In the genomic region with DNA sequence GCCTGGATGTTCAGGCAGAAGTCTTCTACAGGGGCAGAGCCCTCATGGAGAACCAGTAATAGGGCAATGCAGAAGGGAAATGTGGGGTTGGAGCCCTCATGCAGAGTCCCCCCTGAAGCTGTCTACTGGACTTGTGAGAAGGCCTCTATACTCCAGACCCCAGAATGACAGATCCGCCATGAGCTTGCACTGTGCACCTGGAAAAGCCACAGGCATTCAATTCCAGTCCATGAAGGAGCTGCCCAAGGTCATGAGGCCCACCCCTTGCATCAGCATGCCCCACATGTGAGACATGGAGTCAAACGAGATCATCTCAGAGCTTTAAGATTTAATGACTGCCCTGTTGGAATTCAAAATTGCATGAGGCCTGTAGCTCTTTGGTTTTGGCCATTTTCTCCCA, we compare ENCODE assay signal across 33 cellular contexts. TPM values are rescaled to one million over a fixed set of nuclear protein-coding genes. Genes with fewer than 3 reads are reported as not detected.
"Had no signal": no experiment of that assay in that cellular context is flagged by ENCODE, and none has a peak within 500 bp of the region (broad histone marks: within the 10 kb centered on the region; RNA-seq: fewer than 3 reads in every experiment).

No MANE protein-coding gene starts in this region.

- ATAC-seq: stimulated activated effector memory CD8-positive, alpha-beta T cell treated with anti-CD3 and anti-CD28 coated beads, Interleukin-12 subunit alpha, Interleukin-12 subunit beta, amount 100 ng/mL, for 72 hours; stimulated activated memory B cell treated with anti-CD40 and anti-IgM and Interleukin-4, amounts not matched to agents 10 μg/mL and 1 μg/mL and 100 μg/mL, for 72 hours; stimulated activated naive B cell treated with anti-CD40 and anti-IgM and Interleukin-4, amounts not matched to agents 10 μg/mL and 1 μg/mL and 100 μg/mL, for 72 hours; stimulated activated naive CD8-positive, alpha-beta T cell treated with anti-CD3 and anti-CD28 coated beads, Interleukin-15, amount 100 ng/mL, for 72 hours; stimulated activated naive CD8-positive, alpha-beta T cell treated with anti-CD3 and anti-CD28 coated beads, Interleukin-15, Interleukin-2, amounts not matched to agents 100 U/mL and 50 U/mL, for 24 hours; upper lobe of right lung had no signal

- H3K27me3 ChIP-seq: stomach, suprapubic skin, testis, thyroid gland, tibial artery, tibial nerve, transverse colon, upper lobe of left lung, upper lobe of right lung, uterus, vagina had no signal

- H3K27me3 Mint-ChIP-seq: stimulated activated memory B cell treated with anti-CD40 and anti-IgM and Interleukin-4, amounts not matched to agents 10 μg/mL and 1 μg/mL and 100 μg/mL, for 72 hours; stimulated activated naive B cell treated with anti-CD40 and anti-IgM and Interleukin-4, amounts not matched to agents 10 μg/mL and 1 μg/mL and 100 μg/mL, for 72 hours; stimulated activated naive CD8-positive, alpha-beta T cell treated with anti-CD3 and anti-CD28 coated beads, Interleukin-15, amount 100 ng/mL, for 72 hours; stimulated activated naive CD8-positive, alpha-beta T cell treated with anti-CD3 and anti-CD28 coated beads, Interleukin-15, Interleukin-2, amounts not matched to agents 100 ng/mL and 50 ng/mL, for 24 hours; type B pancreatic cell had no signal

- H3K36me3 ChIP-seq: stomach, suprapubic skin, thoracic aorta, thyroid gland, tibial artery, tibial nerve, transverse colon, upper lobe of left lung, upper lobe of right lung, uterus, vagina had no signal

- H3K4me1 ChIP-seq: stomach, suprapubic skin, testis, thyroid gland, tibial artery, tibial nerve, transverse colon, upper lobe of left lung, upper lobe of right lung, uterus, vagina had no signal

- H3K36me3 Mint-ChIP-seq: stimulated activated effector memory CD8-positive, alpha-beta T cell treated with anti-CD3 and anti-CD28 coated beads, Interleukin-12 subunit alpha, Interleukin-12 subunit beta, amount 100 ng/mL, for 72 hours; stimulated activated memory B cell treated with anti-CD40 and anti-IgM and Interleukin-4, amounts not matched to agents 10 μg/mL and 1 μg/mL and 100 μg/mL, for 72 hours; type B pancreatic cell had no signal

- DNase-seq: stimulated activated CD4-positive, alpha-beta T cell treated with anti-CD3 and anti-CD28 coated beads, Interleukin-2, amount 100 ng/mL, for 48 hours; stimulated activated CD4-positive, alpha-beta T cell treated with anti-CD3 and anti-CD28 coated beads, Interleukin-4, amount 100 ng/mL, for 1 hour; stimulated activated CD4-positive, alpha-beta T cell treated with anti-CD3 and anti-CD28 coated beads, Interleukin-4, amount 100 ng/mL, for 24 hours; stimulated activated CD4-positive, alpha-beta T cell treated with anti-CD3 and anti-CD28 coated beads, Interleukin-4, amount 100 ng/mL, for 4 hours; stimulated activated CD8-positive, alpha-beta memory T cell treated with anti-CD3 and anti-CD28 coated beads, Interleukin-4, amount 100 ng/mL, for 48 hours; stimulated activated naive B cell treated with anti-CD40 and anti-IgM and Interleukin-4, amounts not matched to agents 10 μg/mL and 1 μg/mL and 100 μg/mL, for 72 hours; stimulated activated naive CD4-positive, alpha-beta T cell; stimulated activated naive CD4-positive, alpha-beta T cell treated with Interleukin-2 at 50 U/mL for 16 hours; stimulated activated naive CD8-positive, alpha-beta T cell treated with anti-CD3 and anti-CD28 coated beads, Interleukin-15, amount 100 ng/mL, for 72 hours; stimulated activated naive CD8-positive, alpha-beta T cell treated with anti-CD3 and anti-CD28 coated beads, Interleukin-15, Interleukin-2, amounts not matched to agents 100 U/mL and 50 U/mL, for 24 hours; stomach; substantia nigra; testis; thyroid gland; tibial artery; transverse colon; trophoblast cell; upper lobe of left lung; upper lobe of right lung; uterus had no signal

- H3K4me3 Mint-ChIP-seq: stimulated activated effector memory CD8-positive, alpha-beta T cell treated with anti-CD3 and anti-CD28 coated beads, Interleukin-12 subunit alpha, Interleukin-12 subunit beta, amount 100 ng/mL, for 72 hours; stimulated activated memory B cell treated with anti-CD40 and anti-IgM and Interleukin-4, amounts not matched to agents 10 μg/mL and 1 μg/mL and 100 μg/mL, for 72 hours; stimulated activated naive B cell treated with anti-CD40 and anti-IgM and Interleukin-4, amounts not matched to agents 10 μg/mL and 1 μg/mL and 100 μg/mL, for 72 hours; stimulated activated naive CD8-positive, alpha-beta T cell treated with anti-CD3 and anti-CD28 coated beads, Interleukin-15, amount 100 ng/mL, for 72 hours; stimulated activated naive CD8-positive, alpha-beta T cell treated with anti-CD3 and anti-CD28 coated beads, Interleukin-15, Interleukin-2, amounts not matched to agents 100 ng/mL and 50 ng/mL, for 24 hours; type B pancreatic cell had no signal

- H3K27ac Mint-ChIP-seq: stimulated activated effector memory CD8-positive, alpha-beta T cell treated with anti-CD3 and anti-CD28 coated beads, Interleukin-12 subunit alpha, Interleukin-12 subunit beta, amount 100 ng/mL, for 72 hours; stimulated activated memory B cell treated with anti-CD40 and anti-IgM and Interleukin-4, amounts not matched to agents 10 μg/mL and 1 μg/mL and 100 μg/mL, for 72 hours; stimulated activated naive B cell treated with anti-CD40 and anti-IgM and Interleukin-4, amounts not matched to agents 10 μg/mL and 1 μg/mL and 100 μg/mL, for 72 hours; stimulated activated naive CD8-positive, alpha-beta T cell treated with anti-CD3 and anti-CD28 coated beads, Interleukin-15, amount 100 ng/mL, for 72 hours; stimulated activated naive CD8-positive, alpha-beta T cell treated with anti-CD3 and anti-CD28 coated beads, Interleukin-15, Interleukin-2, amounts not matched to agents 100 ng/mL and 50 ng/mL, for 24 hours; type B pancreatic cell had no signal

- H3K9me3 ChIP-seq: testis, thyroid gland, uterus, vagina had no signal

- H3K9me3 Mint-ChIP-seq: type B pancreatic cell had no signal

- H3K4me3 ChIP-seq: stomach, suprapubic skin, testis, thoracic aorta, thyroid gland, tibial artery, tibial nerve, transverse colon, upper lobe of left lung, upper lobe of right lung, uterus, vagina had no signal

- H3K4me1 Mint-ChIP-seq: stimulated activated effector memory CD8-positive, alpha-beta T cell treated with anti-CD3 and anti-CD28 coated beads, Interleukin-12 subunit alpha, Interleukin-12 subunit beta, amount 100 ng/mL, for 72 hours; stimulated activated memory B cell treated with anti-CD40 and anti-IgM and Interleukin-4, amounts not matched to agents 10 μg/mL and 1 μg/mL and 100 μg/mL, for 72 hours; stimulated activated naive B cell treated with anti-CD40 and anti-IgM and Interleukin-4, amounts not matched to agents 10 μg/mL and 1 μg/mL and 100 μg/mL, for 72 hours; stimulated activated naive CD8-positive, alpha-beta T cell treated with anti-CD3 and anti-CD28 coated beads, Interleukin-15, amount 100 ng/mL, for 72 hours had no signal

- H3K27ac ChIP-seq: stomach, suprapubic skin, testis, thoracic aorta, thyroid gland, tibial artery, tibial nerve, transverse colon, upper lobe of left lung, upper lobe of right lung, uterus, vagina had no signal

RNA-seq across cellular contexts. Expression of gene ZNF679, which starts 4.9 kb away (rescaled TPM):
- total RNA-seq: stomach, subcutaneous adipose tissue, suprapubic skin, temporal lobe, thoracic aorta, thyroid gland, tibial nerve, transverse colon, upper lobe of left lung, upper lobe of right lung, ureter, urinary bladder, uterus, vagina had no signal
- polyA plus RNA-seq: stomach, thymus, urinary bladder had no signal

RNA-seq across cellular contexts. Expression of gene ZNF735, which starts 16.4 kb away (rescaled TPM):
- total RNA-seq: stomach, subcutaneous adipose tissue, suprapubic skin, temporal lobe, thoracic aorta, thyroid gland, tibial nerve, transverse colon, upper lobe of left lung, upper lobe of right lung, ureter, urinary bladder, uterus, vagina had no signal
- polyA plus RNA-seq: stomach, thymus, urinary bladder had no signal
